ENCODE assay signal across 22 cellular contexts in genomic region chr16:57518520-57518919, GRCh38. TPM values are rescaled to one million over a fixed set of nuclear protein-coding genes. Genes with fewer than 3 reads are reported as not detected.
A peak's percentile ranks its signal among the peaks of the same experiment; 100 is the strongest.
DNase-seq lines count a peak whose midpoint lies in the region; ATAC-seq, FAIRE-seq and TF ChIP-seq lines count a peak whose summit lies in the region.
"Had no signal": no experiment of that assay in that cellular context is flagged by ENCODE, and none has a peak within 500 bp of the region (broad histone marks: within the 10 kb centered on the region; RNA-seq: fewer than 3 reads in every experiment).

No MANE protein-coding gene starts in this region.

- no peak overlapping the region for H2BK120ac ChIP-seq in neuronal stem cell (ENCODE audit: low read depth, low read length)

- intact Hi-C loops in K562 (cut with micrococcal nuclease) = loop anchor here (10.0 kb wide), 1 partner anchor 434 kb away; no protein-coding TSS in a partner anchor

- H3K79me1 ChIP-seq in neuronal stem cell (ENCODE audit: low read depth, low read length) = peaks cover 4% of the 10 kb centered on the region

- H2AFZ ChIP-seq in K562 (ENCODE audit: low read depth, low read length) (no peak overlapping the region), neuronal stem cell (ENCODE audit: low read length) (no peak overlapping the region), GM23248 (no peak overlapping the region)
- H2AFZ ChIP-seq: PC-9 had no signal

- no peak overlapping the region for H2BK15ac ChIP-seq in neuronal stem cell (ENCODE audit: low read length)

- H3K27me3 Mint-ChIP-seq in activated T-cell treated with anti-CD3 and anti-CD28 coated beads, Interleukin-2, amount 50 U/mL, for 24 hours = no peaks in the 10 kb centered on the region

- BruUV-seq in K562 (replicated peaks; lab: Mats Ljungman, UMichigan) = no TSS peak

- H3K4me3 ChIP-seq in BE2C (ENCODE audit: low read depth, low read length) (no peak overlapping the region), H7 (ENCODE audit: insufficient read depth, low read depth, low read length) (no peak overlapping the region), K562 (no peak overlapping the region), neuronal stem cell (ENCODE audit: low read length in 2 of 2) (peak overlapping the region in 1 of 2 donors; percentile 3), GM23248 (no peak overlapping the region)
- H3K4me3 ChIP-seq: PC-9 had no signal

- H3K36me3 Mint-ChIP-seq in activated T-cell treated with anti-CD3 and anti-CD28 coated beads, Interleukin-2, amount 50 U/mL, for 24 hours (ENCODE audit: low read depth) = peaks cover 36% of the 10 kb centered on the region

- H3K18ac ChIP-seq in neuronal stem cell (ENCODE audit: low read length) = no peak overlapping the region

- H2AK5ac ChIP-seq in neuronal stem cell (ENCODE audit: low read depth, low read length) = peak overlapping the region; percentile 44

- H3K9me2 ChIP-seq in GM23248 (ENCODE audit: insufficient read depth) = no peaks in the 10 kb centered on the region
- H3K9me2 ChIP-seq: SK-N-SH had no signal

- H4K91ac ChIP-seq in neuronal stem cell (ENCODE audit: low read depth, low read length, poor library complexity) = no peak overlapping the region

- POLR2A ChIA-PET in K562 (lab: Yijun Ruan, JAX) = interaction anchor here (1.1 to 1.6 kb wide), 3 partner anchors 7 to 31 kb away, joined by 3 to 6 read pairs (median 4); no protein-coding TSS in a partner anchor

- in situ Hi-C loops in K562 (cut with MboI) = loop anchor here (5.0 kb wide), 3 partner anchors 41 to 216 kb away; no protein-coding TSS in a partner anchor
- in situ Hi-C loops in GM23248 (cut with MboI) = loop anchor here (10.0 kb wide), 1 partner anchor 214 kb away; no protein-coding TSS in a partner anchor

- TF ChIP-seq CTCF in BE2C (IDR thresholded peaks at IDR 0.05; ENCODE audit: low read depth, low read length) = peak; percentile 38
- TF ChIP-seq CTCF in K562 (IDR thresholded peaks at IDR 0.05 in 2 of 3, conservative IDR thresholded peaks at IDR 0.05 in 1 of 3; ENCODE audit: insufficient read depth in 2 of 3, low read depth in 1 of 3, low read length in 3 of 3) = 0 out of 6 replicates have a peak, but pooled peaks of 1 of the 3 experiments have one; percentile 6

- no peaks in the 10 kb centered on the region for H3K9me3 Mint-ChIP-seq in activated T-cell treated with anti-CD3 and anti-CD28 coated beads, Interleukin-2, amount 50 U/mL, for 24 hours

- H3K14ac ChIP-seq in neuronal stem cell (ENCODE audit: low read length) = no peak overlapping the region

- no peak overlapping the region for H3K4ac ChIP-seq in neuronal stem cell (ENCODE audit: low read length)

- no peaks in the 10 kb centered on the region for H3F3A ChIP-seq in GM23248 (ENCODE audit: insufficient read depth)

- no peak for FAIRE-seq in K562 (lab: Jason Lieb, UNC)
- FAIRE-seq: A204.1 had no signal

- WGBS in K562 (ENCODE audit: insufficient coverage, low coverage, missing lambda C conversion rate) = 47% methylated on average over 8 of the region's 13 CpGs
- WGBS in neuronal stem cell (ENCODE audit: extremely low coverage in 2 of 2, insufficient read length in 2 of 2, insufficient replicate concordance in 1 of 2), 2 donors = no CpG with 5 or more reads among the region's 13 CpGs
- WGBS in GM23248 (ENCODE audit: low coverage in 1 of 2, low lambda C conversion rate in 2 of 2, missing lambda C conversion rate in 2 of 2), 2 experiments = 97 to 98% methylated on average over 13 of the region's 13 CpGs

- no peak for TF ChIP-seq POLR2A in K562 (conservative IDR thresholded peaks at IDR 0.05)

- H3K9me1 ChIP-seq in K562 (ENCODE audit: control insufficient read depth, insufficient read depth, low read length) = peaks cover 2% of the 10 kb centered on the region

- peaks cover 19% of the 10 kb centered on the region for H3K36me3 ChIP-seq in BE2C
- H3K36me3 ChIP-seq in H7 (replicated peaks; ENCODE audit: control insufficient read depth, insufficient read depth, low read length) = no peaks in the 10 kb centered on the region
- no peaks in the 10 kb centered on the region for H3K36me3 ChIP-seq in K562 (ENCODE audit: control insufficient read depth, insufficient read depth, low read length)
- peaks cover 3 to 14% of the 10 kb centered on the region in 2 donors for H3K36me3 ChIP-seq in neuronal stem cell (replicated peaks in 1 of 2; ENCODE audit: control insufficient read depth in 2 of 2, insufficient read depth in 2 of 2, low read length in 2 of 2)
- no peaks in the 10 kb centered on the region for H3K36me3 ChIP-seq in GM23248 (ENCODE audit: low read depth)

- peaks cover 34% of the 10 kb centered on the region for H3K4me1 ChIP-seq in BE2C
- peaks cover 0 to 15% of the 10 kb centered on the region in 2 experiments; a peak in 2 of 5 replicates for H3K4me1 ChIP-seq in K562 (replicated peaks in 1 of 2; ENCODE audit: control insufficient read depth in 2 of 2, insufficient read depth in 2 of 2, low read length in 2 of 2)
- peaks cover 0 to 2% of the 10 kb centered on the region in 2 donors for H3K4me1 ChIP-seq in neuronal stem cell (ENCODE audit: control insufficient read depth in 2 of 2, insufficient read depth in 1 of 2, low read depth in 1 of 2, low read length in 2 of 2)
- no peaks in the 10 kb centered on the region for H3K4me1 ChIP-seq in GM23248 (ENCODE audit: insufficient read depth)

- H3K9me3 ChIP-seq in BE2C (no peaks in the 10 kb centered on the region), K562 (replicated peaks; ENCODE audit: control insufficient read depth, insufficient read depth, low read depth, low read length) (no peaks in the 10 kb centered on the region), neuronal stem cell (replicated peaks in 1 of 2; ENCODE audit: control insufficient read depth in 2 of 2, insufficient read depth in 1 of 2, low read depth in 1 of 2, low read length in 2 of 2) (no peaks in the 10 kb centered on the region), GM23248 (ENCODE audit: low read depth) (no peaks in the 10 kb centered on the region)
- H3K9me3 ChIP-seq: SK-N-SH had no signal

- H3K79me2 ChIP-seq in K562 (ENCODE audit: control insufficient read depth, insufficient read depth, low read length) = no peaks in the 10 kb centered on the region
- no peaks in the 10 kb centered on the region for H3K79me2 ChIP-seq in GM23248 (ENCODE audit: insufficient read depth)

- H4K8ac ChIP-seq in neuronal stem cell (ENCODE audit: low read depth, low read length) = peak overlapping the region; percentile 43

- ATAC-seq in K562 = peak; percentile 24; the same call in 1 of the 3 replicates
- ATAC-seq: HCT116 had no signal

- no peak overlapping the region for H3K4me3 Mint-ChIP-seq in activated T-cell treated with anti-CD3 and anti-CD28 coated beads, Interleukin-2, amount 50 U/mL, for 24 hours

- DNase-seq in BE2C = peak; percentile 51
- peak; percentile 76 for DNase-seq in H7
- no peak for DNase-seq in K562 (ENCODE audit: extremely low read depth in 1 of 4, low spot score in 3 of 4)
- DNase-seq in neuronal stem cell (ENCODE audit: low spot score) = no peak
- DNase-seq in activated T-cell treated with anti-CD3 and anti-CD28 coated beads, Interleukin-2, amount 50 U/mL, for 24 hours = no peak
- DNase-seq in NCI-H1930 (lab: John Stamatoyannopoulos, UW) = no peak
- no peak for DNase-seq in GM23248
- DNase-seq: DMS 273 treated with DMSO at 0.1 percent for 48 hours, DMS79 treated with DMSO at 0.1 percent for 48 hours, Kasumi-1, NCI-H1048, NCI-H1417 treated with DMSO at 0.1 percent for 48 hours, NCI-H187 treated with DMSO at 0.1 percent for 48 hours, NCI-H2227 treated with DMSO at 0.1 percent for 48 hours, NCI-H510A, PC-9, RPMI8226, SHP77 treated with DMSO at 0.1 percent for 48 hours, SK-N-SH had no signal

- peak overlapping the region; percentile 29 for H3K23ac ChIP-seq in neuronal stem cell (ENCODE audit: low read depth, low read length, poor library complexity)

- H3K27ac ChIP-seq in K562 (ENCODE audit: extremely low read depth, low read depth, low read length) = no peak overlapping the region
- no peak overlapping the region for H3K27ac ChIP-seq in neuronal stem cell (replicated peaks; ENCODE audit: low read length)
- no peak overlapping the region for H3K27ac ChIP-seq in GM23248
- H3K27ac ChIP-seq: PC-9 had no signal

- TF ChIP-seq RAD21 in K562 (CRISPR knock-in tag; conservative IDR thresholded peaks at IDR 0.05 in 1 of 2, IDR thresholded peaks at IDR 0.05 in 1 of 2) = no peak

- H2BK12ac ChIP-seq in neuronal stem cell (ENCODE audit: low read length) = no peak overlapping the region

- H3K4me1 Mint-ChIP-seq in activated T-cell treated with anti-CD3 and anti-CD28 coated beads, Interleukin-2, amount 50 U/mL, for 24 hours (ENCODE audit: low read depth) = peaks cover 6% of the 10 kb centered on the region

- no peak overlapping the region for H3K4me2 ChIP-seq in K562 (ENCODE audit: insufficient read depth, low read length)
- H3K4me2 ChIP-seq in neuronal stem cell (ENCODE audit: insufficient read depth, low read length, poor library complexity, severe bottlenecking) = no peak overlapping the region
- no peak overlapping the region for H3K4me2 ChIP-seq in GM23248 (ENCODE audit: unreplicated experiment)
- H3K4me2 ChIP-seq: PC-9, SK-N-SH had no signal

- no peak overlapping the region for H3K9ac ChIP-seq in K562 (ENCODE audit: insufficient read depth in 1 of 2, low read depth in 2 of 2, low read length in 2 of 2)
- H3K9ac ChIP-seq in neuronal stem cell (ENCODE audit: low read depth, low read length, poor library complexity) = no peak overlapping the region
- no peak overlapping the region for H3K9ac ChIP-seq in GM23248
- H3K9ac ChIP-seq: SK-N-SH had no signal

- no peaks in the 10 kb centered on the region for H4K20me1 ChIP-seq in K562 (replicated peaks; ENCODE audit: control insufficient read depth, insufficient read depth, low read length)
- H4K20me1 ChIP-seq in GM23248 (ENCODE audit: insufficient read depth) = no peaks in the 10 kb centered on the region

- no peak overlapping the region for H2BK5ac ChIP-seq in neuronal stem cell (ENCODE audit: low read length)

- TF ChIP-seq EP300 in K562 (IDR thresholded peaks at IDR 0.05; ENCODE audit: low read length) = no peak

- H3K27me3 ChIP-seq in BE2C = no peaks in the 10 kb centered on the region
- H3K27me3 ChIP-seq in H7 (ENCODE audit: control insufficient read depth, insufficient read depth, low read length) = no peaks in the 10 kb centered on the region
- no peaks in the 10 kb centered on the region for H3K27me3 ChIP-seq in K562 (ENCODE audit: control insufficient read depth in 2 of 2, insufficient read depth in 2 of 2, low read length in 2 of 2)
- H3K27me3 ChIP-seq in neuronal stem cell (ENCODE audit: control insufficient read depth in 3 of 3, insufficient read depth in 3 of 3, low read depth in 1 of 3, low read length in 3 of 3) = no peaks in the 10 kb centered on the region
- no peaks in the 10 kb centered on the region for H3K27me3 ChIP-seq in GM23248 (replicated peaks; ENCODE audit: insufficient read depth)

- CTCF ChIA-PET in K562 (lab: Yijun Ruan, JAX; ENCODE audit: low intra/inter-chr PET ratio) = interaction anchor here (1.9 to 3.3 kb wide), 4 partner anchors 42 to 217 kb away, joined by 6 to 44 read pairs (median 24); partner anchors contain the start of gene POLR2C

- no peak overlapping the region for H3K27ac Mint-ChIP-seq in activated T-cell treated with anti-CD3 and anti-CD28 coated beads, Interleukin-2, amount 50 U/mL, for 24 hours

RNA-seq across cellular contexts. Expression of gene CCDC102A, which starts 17.9 kb away (rescaled TPM):
- polyA plus RNA-seq in BE2C (2012; ENCODE audit: insufficient read depth, insufficient read length, low read depth) = 12.8 TPM
- 9.3 and 10.4 TPM in 2 replicates for total RNA-seq in H7 (2014; rRNA removed; shearing (Covaris generic))
- 0.26 and 1.1 TPM in 2 replicates for total RNA-seq in K562 (2011; cell fraction: chromatin; rRNA removed; ENCODE audit: low replicate concordance)
- total RNA-seq in K562 (2011; cell fraction: nucleolus; rRNA removed) = 0.92 and 1.3 TPM in 2 replicates
- total RNA-seq in K562 (2011; cell fraction: nucleoplasm; rRNA removed) = 0.51 and 0.84 TPM in 2 replicates
- total RNA-seq in K562 (2014; rRNA removed) (3.8 and 4.9 TPM in 2 replicates), K562 (2014; rRNA removed; fragmentation: Illumina TruSeq; extraction: Trizol) (0.16 and 0.58 TPM in 2 replicates), K562 (2015; rRNA removed; fragmentation: Illumina TruSeq; extraction: Trizol) (1.4 and 2.1 TPM in 2 replicates), K562 (2021) (2.7 and 3.0 TPM in 2 replicates)
- polyA plus RNA-seq in K562 (2011; rRNA removed) (2.2 and 2.4 TPM in 2 replicates), K562 (2014; fragmentation: Illumina TruSeq; extraction: Trizol) (0.85 and 1.4 TPM in 2 replicates), K562 (2014; fragmentation: Nextera tagmentation; extraction: Ambion mirVana) (under 1 TPM; 0.03 to 0.11 TPM), K562 (2014; rRNA removed) (2.0 and 4.9 TPM in 2 replicates), GM23248 (2016; fragmentation: Nextera tagmentation; extraction: Ambion mirVana) (3.9 and 4.6 TPM in 2 replicates)
- polyA plus RNA-seq in K562 (2011; cell fraction: cytosol; rRNA removed) = 2.6 and 6.6 TPM in 2 replicates
- 1.3 and 2.1 TPM in 2 replicates for polyA plus RNA-seq in K562 (2011; cell fraction: nucleus; rRNA removed)
- polyA plus RNA-seq in K562 (2012) = 2.3 and 2.8 TPM in 2 replicates
- polyA minus RNA-seq in K562 (2011; rRNA and poly(A)+ RNA removed) = 0.45 and 1.4 TPM in 2 replicates
- polyA minus RNA-seq in K562 (2011; cell fraction: cytosol; rRNA and poly(A)+ RNA removed) = 1.4 and 1.6 TPM in 2 replicates
- polyA minus RNA-seq in K562 (2011; cell fraction: nucleus; rRNA and poly(A)+ RNA removed) = 0.67 and 1.1 TPM in 2 replicates
- polyA plus RNA-seq in neuronal stem cell (2013, experiment 1 of 2) = 6.4 TPM
- 6.3 TPM for polyA plus RNA-seq in neuronal stem cell (2013, experiment 2 of 2)
- 17.7 and 20.6 TPM in 2 replicates for total RNA-seq in GM23248 (2014; rRNA removed; shearing (Covaris generic))

RNA-seq across cellular contexts. Expression of gene ADGRG5, which starts 23.9 kb away (rescaled TPM):
- 0.09 TPM for polyA plus RNA-seq in BE2C (2012; ENCODE audit: insufficient read depth, insufficient read length, low read depth)
- 6.2 and 6.4 TPM in 2 replicates for total RNA-seq in H7 (2014; rRNA removed; shearing (Covaris generic))
- 0.14 TPM in 1 of 2 replicates, not detected in the other for total RNA-seq in K562 (2011; cell fraction: chromatin; rRNA removed; ENCODE audit: low replicate concordance)
- total RNA-seq in K562 (2011; cell fraction: nucleolus; rRNA removed) = 0.13 TPM in 1 of 2 replicates, not detected in the other
- 0.07 TPM in 1 of 2 replicates, not detected in the other for total RNA-seq in K562 (2011; cell fraction: nucleoplasm; rRNA removed)
- total RNA-seq in K562 (2014; rRNA removed) (0.08 and 0.09 TPM in 2 replicates), K562 (2014; rRNA removed; fragmentation: Illumina TruSeq; extraction: Trizol) (0.07 TPM in 1 of 2 replicates, not detected in the other), K562 (2015; rRNA removed; fragmentation: Illumina TruSeq; extraction: Trizol) (0.14 and 0.30 TPM in 2 replicates), K562 (2021) (0.09 and 0.27 TPM in 2 replicates)
- polyA plus RNA-seq in K562 (2011; rRNA removed) (0.01 and 0.11 TPM in 2 replicates), K562 (2014; fragmentation: Illumina TruSeq; extraction: Trizol) (0.08 and 0.10 TPM in 2 replicates), K562 (2014; fragmentation: Nextera tagmentation; extraction: Ambion mirVana) (under 1 TPM; 0.01 to 0.39 TPM), K562 (2014; rRNA removed) (0.04 and 0.15 TPM in 2 replicates), GM23248 (2016; fragmentation: Nextera tagmentation; extraction: Ambion mirVana) (0.05 and 0.18 TPM in 2 replicates)
- polyA plus RNA-seq in K562 (2011; cell fraction: cytosol; rRNA removed) = 0.03 and 0.07 TPM in 2 replicates
- polyA plus RNA-seq in K562 (2011; cell fraction: nucleus; rRNA removed) = 0.13 and 0.27 TPM in 2 replicates
- 0.55 and 0.62 TPM in 2 replicates for polyA plus RNA-seq in K562 (2012)
- polyA minus RNA-seq in K562 (2011; rRNA and poly(A)+ RNA removed) = 0.06 TPM in 1 of 2 replicates, not detected in the other
- not detected in 2 replicates for polyA minus RNA-seq in K562 (2011; cell fraction: cytosol; rRNA and poly(A)+ RNA removed)
- polyA minus RNA-seq in K562 (2011; cell fraction: nucleus; rRNA and poly(A)+ RNA removed) = not detected in 2 replicates
- 1.7 TPM for polyA plus RNA-seq in neuronal stem cell (2013, experiment 1 of 2)
- polyA plus RNA-seq in neuronal stem cell (2013, experiment 2 of 2) = 1.7 TPM
- not detected in 2 replicates for total RNA-seq in GM23248 (2014; rRNA removed; shearing (Covaris generic))
- total RNA-seq: MCF 10A, PC-9 had no signal

RNA-seq across cellular contexts. Expression of gene DOK4, which starts 32.2 kb away (rescaled TPM):
- 342 TPM for polyA plus RNA-seq in BE2C (2012; ENCODE audit: insufficient read depth, insufficient read length, low read depth)
- total RNA-seq in H7 (2014; rRNA removed; shearing (Covaris generic)) = 15.3 and 15.7 TPM in 2 replicates
- total RNA-seq in K562 (2011; cell fraction: chromatin; rRNA removed; ENCODE audit: low replicate concordance) = 3.9 and 13.2 TPM in 2 replicates
- total RNA-seq in K562 (2011; cell fraction: nucleolus; rRNA removed) = 9.2 and 12.2 TPM in 2 replicates
- 6.3 and 7.6 TPM in 2 replicates for total RNA-seq in K562 (2011; cell fraction: nucleoplasm; rRNA removed)
- total RNA-seq in K562 (2014; rRNA removed) = 14.4 and 18.9 TPM in 2 replicates
- total RNA-seq in K562 (2014; rRNA removed; fragmentation: Illumina TruSeq; extraction: Trizol) = 2.3 and 3.2 TPM in 2 replicates
- total RNA-seq in K562 (2015; rRNA removed; fragmentation: Illumina TruSeq; extraction: Trizol) = 8.3 and 9.3 TPM in 2 replicates
- total RNA-seq in K562 (2021) = 11.0 and 11.4 TPM in 2 replicates
- polyA plus RNA-seq in K562 (2011; rRNA removed) = 10.8 and 11.3 TPM in 2 replicates
- polyA plus RNA-seq in K562 (2011; cell fraction: cytosol; rRNA removed) = 14.0 and 19.6 TPM in 2 replicates
- 23.7 and 31.1 TPM in 2 replicates for polyA plus RNA-seq in K562 (2011; cell fraction: nucleus; rRNA removed)
- polyA plus RNA-seq in K562 (2012) = 10.2 and 13.2 TPM in 2 replicates
- 6.5 and 9.5 TPM in 2 replicates for polyA plus RNA-seq in K562 (2014; fragmentation: Illumina TruSeq; extraction: Trizol)
- polyA plus RNA-seq in K562 (2014; fragmentation: Nextera tagmentation; extraction: Ambion mirVana) = under 1 TPM; 0.10 TPM
- polyA plus RNA-seq in K562 (2014; rRNA removed) = 12.4 and 16.4 TPM in 2 replicates
- 3.6 and 5.5 TPM in 2 replicates for polyA minus RNA-seq in K562 (2011; rRNA and poly(A)+ RNA removed)
- 5.9 and 6.1 TPM in 2 replicates for polyA minus RNA-seq in K562 (2011; cell fraction: cytosol; rRNA and poly(A)+ RNA removed)
- polyA minus RNA-seq in K562 (2011; cell fraction: nucleus; rRNA and poly(A)+ RNA removed) = 5.2 and 5.3 TPM in 2 replicates
- 17.3 TPM for polyA plus RNA-seq in neuronal stem cell (2013, experiment 1 of 2)
- 15.7 TPM for polyA plus RNA-seq in neuronal stem cell (2013, experiment 2 of 2)
- total RNA-seq in GM23248 (2014; rRNA removed; shearing (Covaris generic)) = 51.6 and 60.5 TPM in 2 replicates
- 44.6 and 47.1 TPM in 2 replicates for polyA plus RNA-seq in GM23248 (2016; fragmentation: Nextera tagmentation; extraction: Ambion mirVana)

RNA-seq across cellular contexts. Expression of gene POLR2C, which starts 56.0 kb away (rescaled TPM):
- polyA plus RNA-seq in BE2C (2012; ENCODE audit: insufficient read depth, insufficient read length, low read depth) = 481 TPM
- 178 and 189 TPM in 2 replicates for total RNA-seq in H7 (2014; rRNA removed; shearing (Covaris generic))
- 125 and 216 TPM in 2 replicates for total RNA-seq in K562 (2011; cell fraction: chromatin; rRNA removed; ENCODE audit: low replicate concordance)
- 143 and 160 TPM in 2 replicates for total RNA-seq in K562 (2011; cell fraction: nucleolus; rRNA removed)
- total RNA-seq in K562 (2011; cell fraction: nucleoplasm; rRNA removed) = 131 and 142 TPM in 2 replicates
- total RNA-seq in K562 (2014; rRNA removed) = 131 and 139 TPM in 2 replicates
- 89.3 and 90.1 TPM in 2 replicates for total RNA-seq in K562 (2014; rRNA removed; fragmentation: Illumina TruSeq; extraction: Trizol)
- total RNA-seq in K562 (2015; rRNA removed; fragmentation: Illumina TruSeq; extraction: Trizol) = 92.3 and 93.9 TPM in 2 replicates
- 77.2 and 84.5 TPM in 2 replicates for total RNA-seq in K562 (2021)
- 163 and 170 TPM in 2 replicates for polyA plus RNA-seq in K562 (2011; rRNA removed)
- polyA plus RNA-seq in K562 (2011; cell fraction: cytosol; rRNA removed) = 234 and 242 TPM in 2 replicates
- polyA plus RNA-seq in K562 (2011; cell fraction: nucleus; rRNA removed) = 143 and 206 TPM in 2 replicates
- polyA plus RNA-seq in K562 (2012) = 79.8 and 97.9 TPM in 2 replicates
- polyA plus RNA-seq in K562 (2014; fragmentation: Illumina TruSeq; extraction: Trizol) = 107 and 131 TPM in 2 replicates
- polyA plus RNA-seq in K562 (2014; fragmentation: Nextera tagmentation; extraction: Ambion mirVana) = 10 to 100 TPM; 70.3 to 87.4 TPM
- 97.5 and 108 TPM in 2 replicates for polyA plus RNA-seq in K562 (2014; rRNA removed)
- 176 and 218 TPM in 2 replicates for polyA minus RNA-seq in K562 (2011; rRNA and poly(A)+ RNA removed)
- polyA minus RNA-seq in K562 (2011; cell fraction: cytosol; rRNA and poly(A)+ RNA removed) = 109 TPM in 2 replicates
- 69.1 and 102 TPM in 2 replicates for polyA minus RNA-seq in K562 (2011; cell fraction: nucleus; rRNA and poly(A)+ RNA removed)
- polyA plus RNA-seq in neuronal stem cell (2013, experiment 1 of 2) = 50.6 TPM
- polyA plus RNA-seq in neuronal stem cell (2013, experiment 2 of 2) = 49.2 TPM
- total RNA-seq in GM23248 (2014; rRNA removed; shearing (Covaris generic)) = 152 and 163 TPM in 2 replicates
- polyA plus RNA-seq in GM23248 (2016; fragmentation: Nextera tagmentation; extraction: Ambion mirVana) = 39.6 and 40.0 TPM in 2 replicates

Comparison
In these comparisons a context has a peak if more than half of its experiments do, and no peak if none do; other contexts are left out.
1. DNase-seq: peak in BE2C (single experiment) and H7 (single experiment); none in K562 (0 of 4), neuronal stem cell (single experiment), activated T-cell treated with anti-CD3 and anti-CD28 coated beads, Interleukin-2, amount 50 U/mL, for 24 hours (single experiment), NCI-H1930 (0 of 2) and GM23248 (single experiment).